In the genomic region with DNA sequence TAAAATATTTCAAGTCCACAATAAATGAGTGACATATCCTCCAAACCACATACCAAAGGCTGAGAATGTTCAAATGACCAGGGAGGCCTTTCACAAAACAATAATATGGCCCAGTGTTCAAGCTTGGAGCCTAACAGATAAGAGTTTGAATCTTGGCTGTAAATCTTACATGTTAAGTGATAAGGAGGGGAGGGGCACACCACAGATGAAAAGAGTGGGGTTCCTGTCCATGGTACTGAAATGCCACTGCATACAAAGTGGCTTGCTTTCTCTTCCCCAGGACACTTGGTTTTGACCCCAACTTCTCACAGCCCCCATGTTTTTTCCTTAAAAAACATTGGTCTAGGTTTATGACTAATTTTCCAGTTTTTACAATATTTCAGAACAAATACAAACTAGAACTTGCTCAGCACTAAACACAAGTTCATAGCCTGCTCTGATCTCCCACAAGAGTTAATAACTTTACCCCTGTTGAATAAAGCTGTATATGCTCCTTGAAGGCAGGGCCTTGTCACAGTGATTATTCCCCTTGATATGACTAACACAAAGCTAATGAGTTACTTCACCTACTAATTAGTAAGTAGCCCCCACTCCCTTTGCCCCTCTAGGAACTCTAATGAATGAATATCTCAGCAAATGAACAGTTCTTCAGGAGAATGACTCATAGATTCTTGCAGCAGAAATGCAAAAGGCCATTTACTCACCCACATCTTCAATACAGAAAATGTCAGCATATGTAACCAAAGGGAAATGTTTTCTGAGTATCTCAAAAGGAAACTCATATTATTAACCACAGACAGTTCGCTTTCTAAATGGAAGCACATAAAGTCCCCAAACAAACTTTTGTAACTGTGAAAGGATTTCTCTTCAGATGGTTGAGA, we compare ENCODE assay signal across 12 cellular contexts.
DNase-seq lines count a peak whose midpoint lies in the region; ATAC-seq and TF ChIP-seq lines count a peak whose summit lies in the region.
"Had no signal": no experiment of that assay in that cellular context is flagged by ENCODE, and none has a peak within 500 bp of the region (broad histone marks: within the 10 kb centered on the region; RNA-seq: fewer than 3 reads in every experiment).

No MANE protein-coding gene starts in this region.

- POLR2A ChIA-PET in IMR-90 (lab: Charles Lee; ENCODE audit: unreplicated experiment): no interaction called here
- POLR2A ChIA-PET in activated CD8-positive, alpha-beta T cell treated with anti-CD3 and anti-CD28 coated beads for 36 hours (lab: Charles Lee): no interaction called here

- H3K4me3 ChIP-seq in IMR-90 (ENCODE audit: insufficient read depth, low read depth, low read length): no peak overlapping the region
- H3K4me3 ChIP-seq in hepatocyte: no peak overlapping the region

- H2BK20ac ChIP-seq in IMR-90 (ENCODE audit: low read depth, low read length): no peak overlapping the region

- H3K79me2 ChIP-seq in hepatocyte: no peaks in the 10 kb centered on the region

- H3K9me3 Mint-ChIP-seq in Calu3 (ENCODE audit: low read depth, unreplicated experiment): no peaks in the 10 kb centered on the region
- no peaks in the 10 kb centered on the region for H3K9me3 Mint-ChIP-seq in activated CD8-positive, alpha-beta T cell treated with anti-CD3 and anti-CD28 coated beads for 36 hours
- H3K9me3 Mint-ChIP-seq: stimulated activated naive CD8-positive, alpha-beta T cell treated with anti-CD3 and anti-CD28 coated beads, Interleukin-15, Interleukin-2, amounts not matched to agents 100 ng/mL and 50 ng/mL, for 24 hours had no signal

- no peak overlapping the region for H3K4me2 ChIP-seq in IMR-90 (ENCODE audit: low read depth, low read length)
- H3K4me2 ChIP-seq in hepatocyte: no peak overlapping the region

- dilution Hi-C loops in IMR-90 (cut with HindIII; ENCODE audit: low sequenced_read_pairs, unreplicated experiment): no loop called here

- H3K4me1 ChIP-seq in IMR-90 (ENCODE audit: control insufficient read depth, insufficient read depth, low read length) (no peaks in the 10 kb centered on the region), hepatocyte (ENCODE audit: insufficient read depth) (no peaks in the 10 kb centered on the region)

- intact Hi-C loops in Calu3 (cut with micrococcal nuclease; ENCODE audit: unreplicated experiment) (no loop called here), IMR-90 (cut with micrococcal nuclease) (no loop called here), left ventricle myocardium superior (cut with micrococcal nuclease) (no loop called here)
- intact Hi-C loops in activated CD8-positive, alpha-beta T cell treated with anti-CD3 and anti-CD28 coated beads for 36 hours (cut with micrococcal nuclease): no loop called here

- no TSS peak for BruUV-seq in Calu3 (replicated peaks; lab: Mats Ljungman, UMichigan)
- BruUV-seq in IMR-90 (replicated peaks; lab: Mats Ljungman, UMichigan): no TSS peak

- peaks cover 3% of the 10 kb centered on the region for H3K36me3 ChIP-seq in IMR-90 (ENCODE audit: control insufficient read depth, insufficient read depth, low read length)
- H3K36me3 ChIP-seq in hepatocyte (replicated peaks; ENCODE audit: insufficient read depth, low read depth): no peaks in the 10 kb centered on the region

- H3K79me1 ChIP-seq in IMR-90 (ENCODE audit: low read depth in 1 of 2, low read length in 2 of 2): no peaks in the 10 kb centered on the region; a peak in 1 of 4 replicates

- H3K56ac ChIP-seq in IMR-90 (ENCODE audit: extremely low read depth, insufficient read depth, low read length): no peak overlapping the region

- peak; percentile 76 for ATAC-seq in IMR-90 (ENCODE audit: low read depth)
- no peak for ATAC-seq in activated CD8-positive, alpha-beta T cell treated with anti-CD3 and anti-CD28 coated beads for 36 hours
- ATAC-seq in HG02759 (IDR thresholded peaks at IDR 0.05; ENCODE audit: unreplicated experiment): no peak
- no peak for ATAC-seq in left ventricle myocardium superior

- no peak overlapping the region for H3K14ac ChIP-seq in IMR-90 (replicated peaks; ENCODE audit: low read depth, low read length)

- no peak overlapping the region for H4K91ac ChIP-seq in IMR-90 (ENCODE audit: insufficient read depth, low read depth, low read length)

- H3K27me3 ChIP-seq in IMR-90 (ENCODE audit: control insufficient read depth, insufficient read depth, low read length) (no peaks in the 10 kb centered on the region), hepatocyte (no peaks in the 10 kb centered on the region)

- H2BK15ac ChIP-seq in IMR-90 (ENCODE audit: low read depth, low read length): no peak overlapping the region

- H3K9me1 ChIP-seq in IMR-90 (ENCODE audit: insufficient read depth, low read length): no peaks in the 10 kb centered on the region

- no peak for TF ChIP-seq CTCF in Calu3 (IDR thresholded peaks at IDR 0.05; ENCODE audit: unreplicated experiment)
- TF ChIP-seq CTCF in IMR-90 (conservative IDR thresholded peaks at IDR 0.05; ENCODE audit: low read depth, low read length): no peak
- TF ChIP-seq CTCF in activated CD8-positive, alpha-beta T cell treated with anti-CD3 and anti-CD28 coated beads for 36 hours (IDR thresholded peaks at IDR 0.05): no peak
- no peak for TF ChIP-seq CTCF in hepatocyte (IDR thresholded peaks at IDR 0.05; ENCODE audit: poor library complexity)

- no peak for TF ChIP-seq POLR2A in IMR-90 (IDR thresholded peaks at IDR 0.05; ENCODE audit: low read depth, low read length)

- H4K5ac ChIP-seq in IMR-90 (ENCODE audit: low read depth, low read length): no peak overlapping the region

- WGBS in IMR-90 (ENCODE audit: extremely low coverage in 2 of 2, insufficient read length in 1 of 2), 2 experiments: no CpG with 5 or more reads among the region's 1 CpG
- 94% methylated on average over 1 of the region's 1 CpG for WGBS in hepatocyte (ENCODE audit: low lambda C conversion rate, missing lambda C conversion rate)

- H3K27me3 Mint-ChIP-seq in Calu3 (ENCODE audit: unreplicated experiment): no peaks in the 10 kb centered on the region
- H3K27me3 Mint-ChIP-seq in activated CD8-positive, alpha-beta T cell treated with anti-CD3 and anti-CD28 coated beads for 36 hours: no peaks in the 10 kb centered on the region
- H3K27me3 Mint-ChIP-seq: stimulated activated naive CD8-positive, alpha-beta T cell treated with anti-CD3 and anti-CD28 coated beads, Interleukin-15, Interleukin-2, amounts not matched to agents 100 ng/mL and 50 ng/mL, for 24 hours had no signal

- no peak overlapping the region for H3K27ac Mint-ChIP-seq in Calu3 (ENCODE audit: unreplicated experiment)
- H3K27ac Mint-ChIP-seq in activated CD8-positive, alpha-beta T cell treated with anti-CD3 and anti-CD28 coated beads for 36 hours: no peak overlapping the region
- H3K27ac Mint-ChIP-seq: stimulated activated naive CD8-positive, alpha-beta T cell treated with anti-CD3 and anti-CD28 coated beads, Interleukin-15, Interleukin-2, amounts not matched to agents 100 ng/mL and 50 ng/mL, for 24 hours had no signal

- H2AK5ac ChIP-seq in IMR-90 (ENCODE audit: low read depth, low read length): no peak overlapping the region

- no peaks in the 10 kb centered on the region for H3K4me1 Mint-ChIP-seq in Calu3 (ENCODE audit: low read depth, unreplicated experiment)
- H3K4me1 Mint-ChIP-seq in activated CD8-positive, alpha-beta T cell treated with anti-CD3 and anti-CD28 coated beads for 36 hours (ENCODE audit: low read depth): no peaks in the 10 kb centered on the region

- H3K23ac ChIP-seq in IMR-90 (ENCODE audit: low read depth, low read length): no peak overlapping the region

- H3K18ac ChIP-seq in IMR-90 (ENCODE audit: low read depth, low read length): no peak overlapping the region

- no peak for TF ChIP-seq RAD21 in IMR-90 (IDR thresholded peaks at IDR 0.05; ENCODE audit: low read length)

- H3K4ac ChIP-seq in IMR-90 (ENCODE audit: low read depth, low read length): no peak overlapping the region

- H2BK120ac ChIP-seq in IMR-90 (ENCODE audit: low read depth, low read length): no peak overlapping the region

- H2AFZ ChIP-seq in IMR-90 (replicated peaks; ENCODE audit: low read length, poor library complexity) (no peak overlapping the region), hepatocyte (no peak overlapping the region)

- H3K36me3 Mint-ChIP-seq in Calu3 (ENCODE audit: insufficient read depth, unreplicated experiment): no peaks in the 10 kb centered on the region
- H3K36me3 Mint-ChIP-seq in activated CD8-positive, alpha-beta T cell treated with anti-CD3 and anti-CD28 coated beads for 36 hours (ENCODE audit: low read depth): no peaks in the 10 kb centered on the region

- no peak overlapping the region for H2BK5ac ChIP-seq in IMR-90 (ENCODE audit: low read depth, low read length, poor library complexity, severe bottlenecking)

- H3K27ac ChIP-seq in IMR-90 (ENCODE audit: insufficient read depth, low read length) (no peak overlapping the region), hepatocyte (no peak overlapping the region)
- H3K27ac ChIP-seq: HL-60 had no signal

- no peaks in the 10 kb centered on the region for H4K20me1 ChIP-seq in IMR-90 (ENCODE audit: insufficient read depth, low read length)
- H4K20me1 ChIP-seq in hepatocyte (ENCODE audit: insufficient read depth, poor library complexity, severe bottlenecking): no peaks in the 10 kb centered on the region

- no peak overlapping the region for H3K4me3 Mint-ChIP-seq in Calu3 (ENCODE audit: low read depth, unreplicated experiment)
- H3K4me3 Mint-ChIP-seq in activated CD8-positive, alpha-beta T cell treated with anti-CD3 and anti-CD28 coated beads for 36 hours: no peak overlapping the region
- H3K4me3 Mint-ChIP-seq: stimulated activated naive CD8-positive, alpha-beta T cell treated with anti-CD3 and anti-CD28 coated beads, Interleukin-15, Interleukin-2, amounts not matched to agents 100 ng/mL and 50 ng/mL, for 24 hours had no signal

- DNase-seq in Calu3: peak; percentile 9
- peak; percentile 80 for DNase-seq in IMR-90
- peak; percentile 8 for DNase-seq in activated CD8-positive, alpha-beta T cell treated with anti-CD3 and anti-CD28 coated beads for 36 hours
- peak; percentile 69 for DNase-seq in hepatocyte (ENCODE audit: low spot score)
- no peak for DNase-seq in UCSD-AML1 (lab: John Stamatoyannopoulos, UW; ENCODE audit: unreplicated experiment)
- DNase-seq in cortex of kidney (lab: John Stamatoyannopoulos, UW): no peak
- no peak for DNase-seq in left ventricle myocardium superior
- DNase-seq: COR-L47, NCI-H2227 treated with DMSO at 0.1 percent for 48 hours had no signal

- H3K9ac ChIP-seq in IMR-90 (ENCODE audit: low read depth, low read length): no peak overlapping the region

- H4K8ac ChIP-seq in IMR-90 (ENCODE audit: low read depth in 2 of 2, low read length in 2 of 2): no peak overlapping the region

- CTCF ChIA-PET in Calu3 (lab: Charles Lee) (no interaction called here), IMR-90 (lab: Yijun Ruan, JAX) (no interaction called here)
- CTCF ChIA-PET in activated CD8-positive, alpha-beta T cell treated with anti-CD3 and anti-CD28 coated beads for 36 hours (lab: Charles Lee): no interaction called here

- in situ Hi-C loops in IMR-90 (cut with MboI; ENCODE audit: low sequenced_read_pairs): no loop called here

- H3K9me2 ChIP-seq in hepatocyte (replicated peaks; ENCODE audit: insufficient read depth): no peaks in the 10 kb centered on the region

- no peaks in the 10 kb centered on the region for H3K9me3 ChIP-seq in IMR-90 (ENCODE audit: control insufficient read depth, insufficient read depth, low read length)
- no peaks in the 10 kb centered on the region for H3K9me3 ChIP-seq in hepatocyte (ENCODE audit: low read depth)

- H2AK9ac ChIP-seq in IMR-90 (replicated peaks; ENCODE audit: low read depth, low read length, poor library complexity): no peak overlapping the region

Comparison
In these comparisons a context has a peak if more than half of its experiments do, and no peak if none do; other contexts are left out.
1. DNase-seq: peak in Calu3 (single experiment), IMR-90 (single experiment), activated CD8-positive, alpha-beta T cell treated with anti-CD3 and anti-CD28 coated beads for 36 hours (single experiment) and hepatocyte (single experiment); none in UCSD-AML1 (single experiment), cortex of kidney (single experiment) and left ventricle myocardium superior (single experiment).